Comparison of ENCODE assay signal across 8 cellular contexts in genomic region chr9:38047301-38048251, GRCh38. TPM values are rescaled to one million over a fixed set of nuclear protein-coding genes. Genes with fewer than 3 reads are reported as not detected.
A peak's percentile ranks its signal among the peaks of the same experiment; 100 is the strongest.
DNase-seq lines count a peak whose midpoint lies in the region; ATAC-seq, FAIRE-seq and TF ChIP-seq lines count a peak whose summit lies in the region.

No MANE protein-coding gene starts in this region.

- H3K9me3 ChIP-seq in PC-3 (ENCODE audit: low read length), result no peaks in the 10 kb centered on the region

- no peaks in the 10 kb centered on the region for H3K9me2 ChIP-seq in PC-3 (replicated peaks; ENCODE audit: low read length)

- peak overlapping the region; percentile 99 for H3K27ac ChIP-seq in PC-3 (ENCODE audit: low read length)
- peak overlapping the region; percentile 81 for H3K27ac ChIP-seq in mesendoderm (ENCODE audit: low read depth, low read length)

- H3K9ac ChIP-seq in PC-3 (ENCODE audit: low read length) (peak overlapping the region; percentile 89), mesendoderm (ENCODE audit: low read length) (peak overlapping the region; percentile 9)

- peak overlapping the region; percentile 42 for H3K56ac ChIP-seq in mesendoderm (ENCODE audit: low read length)

- no peak overlapping the region for H4K8ac ChIP-seq in mesendoderm (ENCODE audit: low read depth, low read length)

- H3K4ac ChIP-seq in mesendoderm (ENCODE audit: low read depth, low read length), result peak overlapping the region; percentile 46

- no peak overlapping the region for H2AFZ ChIP-seq in PC-3 (ENCODE audit: low read length)

- peak overlapping the region; percentile 29 for H2BK5ac ChIP-seq in mesendoderm (ENCODE audit: low read length)

- FAIRE-seq in urothelium cell line (lab: Jason Lieb, UNC), result no peak

- no peak overlapping the region for H3K23ac ChIP-seq in mesendoderm (ENCODE audit: low read length)

- H4K5ac ChIP-seq in mesendoderm (ENCODE audit: low read length), result no peak overlapping the region

- no peak overlapping the region for H2BK120ac ChIP-seq in mesendoderm (ENCODE audit: low read depth, low read length)

- TF ChIP-seq CTCF in PC-3 (conservative IDR thresholded peaks at IDR 0.05; ENCODE audit: low read depth, low read length) (no peak), epithelial cell of esophagus (IDR thresholded peaks at IDR 0.05; ENCODE audit: insufficient read depth, low read depth, low read length, missing control alignments) (no peak)

- H3K4me2 ChIP-seq in PC-3 (ENCODE audit: low read length) (peak overlapping the region; percentile 86), mesendoderm (ENCODE audit: low read length) (peak overlapping the region; percentile 3)

- H4K20me1 ChIP-seq in PC-3 (ENCODE audit: low read length), result no peaks in the 10 kb centered on the region

- H3K27me3 ChIP-seq in PC-3 (ENCODE audit: low read length) (no peaks in the 10 kb centered on the region), mesendoderm (ENCODE audit: insufficient read depth, low read length, poor library complexity) (no peaks in the 10 kb centered on the region)

- CTCF ChIA-PET in PC-3 (lab: Charles Lee), result no interaction called here

- H3F3A ChIP-seq in PC-3 (ENCODE audit: low read length, unreplicated experiment), result peaks cover 19% of the 10 kb centered on the region

- H3K4me3 ChIP-seq in PC-3 (ENCODE audit: low read length) (peak overlapping the region; percentile 58), epithelial cell of esophagus (ENCODE audit: low read length) (no peak overlapping the region), mesendoderm (ENCODE audit: low read length) (no peak overlapping the region)

- no peak overlapping the region for H2AK5ac ChIP-seq in mesendoderm (ENCODE audit: low read length)

- H3K36me3 ChIP-seq in PC-3 (ENCODE audit: low read depth, low read length), result peaks cover 10% of the 10 kb centered on the region; the same call in 1 of the 2 replicates
- H3K36me3 ChIP-seq in mesendoderm (ENCODE audit: control insufficient read depth, insufficient read depth, low read length), result peaks cover 1% of the 10 kb centered on the region

- no peak overlapping the region for H2BK15ac ChIP-seq in mesendoderm (replicated peaks; ENCODE audit: low read depth)

- no CpG with 5 or more reads among the region's 15 CpGs for whole genome bisulfite sequencing in mesendoderm (ENCODE audit: extremely low coverage, insufficient coverage, low lambda C conversion rate)

- peak; percentile 43 for DNase-seq in SIG-M5 treated with dmso at 0.1 percent for 504 hours (lab: John Stamatoyannopoulos, UW; ENCODE audit: unreplicated experiment)
- DNase-seq in SIG-M5 (lab: John Stamatoyannopoulos, UW), result no peak
- peak; percentile 96 for DNase-seq in PC-3
- peak; percentile 85 for DNase-seq in epithelial cell of esophagus (ENCODE audit: low read depth)
- peak; percentile 100 for DNase-seq in mesendoderm
- peak; percentile 93 for DNase-seq in urothelium cell line (ENCODE audit: low spot score)
- no peak for DNase-seq in NCI-H524 (lab: John Stamatoyannopoulos, UW)

- peak; percentile 81 for ATAC-seq in PC-3
- ATAC-seq in GM19397 (IDR thresholded peaks at IDR 0.05; ENCODE audit: unreplicated experiment), result no peak

- intact Hi-C loops in PC-3 (cut with micrococcal nuclease), result loop anchor here (1.0 to 5.0 kb wide), 4 partner anchors 15 to 93 kb away; no protein-coding TSS in a partner anchor

- H3K18ac ChIP-seq in mesendoderm (ENCODE audit: low read length), result peak overlapping the region; percentile 1

- H3K4me1 ChIP-seq in PC-3 (ENCODE audit: insufficient read depth, low read length), result peaks cover 52% of the 10 kb centered on the region
- peaks cover 15% of the 10 kb centered on the region for H3K4me1 ChIP-seq in mesendoderm (ENCODE audit: control insufficient read depth, low read depth, low read length)

- POLR2A ChIA-PET in PC-3 (lab: Charles Lee; ENCODE audit: unreplicated experiment), result interaction anchor here (0.6 kb wide), 1 partner anchor 175 kb away, joined by 6 read pairs; no protein-coding TSS in a partner anchor

- peaks cover 84% of the 10 kb centered on the region for H3K79me2 ChIP-seq in PC-3 (ENCODE audit: low read length)
- H3K79me2 ChIP-seq in mesendoderm (ENCODE audit: control insufficient read depth, insufficient read depth, low read length), result peaks cover 82% of the 10 kb centered on the region

- peaks cover 35% of the 10 kb centered on the region for H3K79me1 ChIP-seq in mesendoderm (ENCODE audit: low read length)

- BruUV-seq in PC-3 (replicated peaks; lab: Mats Ljungman, UMichigan), result TSS peak; percentile 90

RNA-seq across cellular contexts. Expression of gene SHB, which starts 21.5 kb away (rescaled TPM):
- total RNA-seq in PC-3 (2014; rRNA removed), result 56.4 and 77.1 TPM in 2 replicates
- polyA plus RNA-seq in mesendoderm (2013, experiment 1 of 2), result 13.4 TPM
- polyA plus RNA-seq in mesendoderm (2013, experiment 2 of 2), result 13.5 TPM

Comparison
In these comparisons a context has a peak if more than half of its experiments do, and no peak if none do; other contexts are left out.
1. DNase-seq: peak in SIG-M5 treated with dmso at 0.1 percent for 504 hours (single experiment), PC-3 (single experiment), epithelial cell of esophagus (single experiment), mesendoderm (single experiment) and urothelium cell line (single experiment); none in SIG-M5 (single experiment) and NCI-H524 (0 of 2).